In the genomic region with DNA sequence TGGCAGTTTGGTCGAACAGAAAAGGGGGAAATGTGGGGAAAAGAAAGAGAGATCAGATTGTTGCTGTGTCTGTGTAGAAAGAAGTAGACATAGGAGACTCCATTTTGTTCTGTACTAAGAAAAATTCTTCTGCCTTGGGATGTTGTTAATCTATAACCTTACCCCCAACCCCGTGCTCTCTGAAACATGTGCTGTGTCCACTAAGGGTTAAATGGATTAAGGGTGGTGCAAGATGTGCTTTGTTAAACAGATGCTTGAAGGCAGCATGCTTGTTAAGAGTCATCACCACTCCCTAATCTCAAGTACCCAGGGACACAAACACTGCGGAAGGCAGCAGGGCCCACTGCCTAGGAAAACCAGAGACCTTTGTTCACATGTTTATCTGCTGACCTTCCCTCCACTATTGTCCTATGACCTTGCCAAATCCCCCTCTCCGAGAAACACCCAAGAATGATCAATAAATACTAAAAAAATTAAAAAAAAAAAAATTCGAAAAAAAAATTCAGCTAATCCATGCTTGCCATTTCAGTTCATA, we compare ENCODE assay signal across 7 cellular contexts.
DNase-seq lines count a peak whose midpoint lies in the region; ATAC-seq, FAIRE-seq and TF ChIP-seq lines count a peak whose summit lies in the region.
"Not testable (repeated sequence)": the region's sequence is repeated elsewhere in the genome, so short reads cannot be mapped to it uniquely, and the experiment has no call there.

No MANE protein-coding gene starts in this region.

- not testable (repeated sequence) for H3K27me3 Mint-ChIP-seq in CD14-positive monocyte (ENCODE audit: low read depth in 3 of 3); dendritic cell treated with granulocyte-macrophage colony-stimulating factor and Interleukin-4, amounts not matched to agents 40 ng/mL and 50 ng/mL, for 4 days

- not testable (repeated sequence) for H4K20me1 ChIP-seq in HepG2 (ENCODE audit: insufficient read depth, low read length)

- H3K79me2 ChIP-seq in HepG2 (ENCODE audit: insufficient read depth, low read length): not testable (repeated sequence)

- peaks cover 3 to 14% of the 10 kb centered on the region in 2 donors for H3K36me3 Mint-ChIP-seq in CD14-positive monocyte
- peaks cover 22% of the 10 kb centered on the region for H3K36me3 Mint-ChIP-seq in dendritic cell treated with granulocyte-macrophage colony-stimulating factor and Interleukin-4, amounts not matched to agents 40 ng/mL and 50 ng/mL, for 4 days (ENCODE audit: low read depth)

- TF ChIP-seq RAD21 in HepG2 (CRISPR knock-in tag; IDR thresholded peaks at IDR 0.05): not testable (repeated sequence)

- not testable (repeated sequence) for ATAC-seq in HepG2

- not testable (repeated sequence) for H3K27ac ChIP-seq in HEK293 (ENCODE audit: extremely low read depth, low read depth, low read length); HepG2 (ENCODE audit: extremely low read length, insufficient read depth, low read length)
- peak overlapping the region; percentile 75 for H3K27ac ChIP-seq in cardiac muscle cell
- H3K27ac ChIP-seq in left ventricle myocardium inferior (replicated peaks): peak overlapping the region; percentile 71

- intact Hi-C loops in CD14-positive monocyte (cut with micrococcal nuclease); dendritic cell treated with granulocyte-macrophage colony-stimulating factor and Interleukin-4, amounts not matched to agents 40 ng/mL and 50 ng/mL, for 4 days (cut with micrococcal nuclease); left ventricle myocardium inferior (cut with micrococcal nuclease); HepG2 (cut with micrococcal nuclease; ENCODE audit: unreplicated experiment): not testable (repeated sequence)

- not testable (repeated sequence) for H3K9me3 ChIP-seq in HEK293 (ENCODE audit: control insufficient read depth, insufficient read depth, low read depth, low read length); cardiac muscle cell (ENCODE audit: low read depth); left ventricle myocardium inferior (replicated peaks); HepG2 (ENCODE audit: low read length)

- in situ Hi-C loops in HepG2 (cut with HindIII; ENCODE audit: extremely low pct_ligation_motif_present, low pct_unique_long_range_greater_than_20kb): not testable (repeated sequence)

- TSS peak; percentile 33 for BruUV-seq in HepG2 (replicated peaks; lab: Mats Ljungman, UMichigan)

- not testable (repeated sequence) for H3K4me2 ChIP-seq in HepG2 (ENCODE audit: low read depth, low read length)

- not testable (repeated sequence) for TF ChIP-seq POLR2A in NB4 (IDR thresholded peaks at IDR 0.05; ENCODE audit: extremely low read depth, insufficient read length); HepG2 (IDR thresholded peaks at IDR 0.05; ENCODE audit: insufficient read depth in 1 of 2, low read depth in 2 of 2, low read length in 2 of 2)

- peak overlapping the region in 4 of 7 donors; percentile 26 to 96 (median 91) for H3K27ac Mint-ChIP-seq in CD14-positive monocyte
- H3K27ac Mint-ChIP-seq in dendritic cell treated with granulocyte-macrophage colony-stimulating factor and Interleukin-4, amounts not matched to agents 40 ng/mL and 50 ng/mL, for 4 days: peak overlapping the region; percentile 95

- not testable (repeated sequence) for H3K4me3 Mint-ChIP-seq in CD14-positive monocyte; dendritic cell treated with granulocyte-macrophage colony-stimulating factor and Interleukin-4, amounts not matched to agents 40 ng/mL and 50 ng/mL, for 4 days

- DNase-seq in CD14-positive monocyte (ENCODE audit: low spot score); NB4 (ENCODE audit: low read depth); cardiac muscle cell (ENCODE audit: low read depth in 1 of 2, low spot score in 1 of 2); HepG2 (ENCODE audit: low spot score): not testable (repeated sequence)
- peak; percentile 26 for DNase-seq in left ventricle myocardium inferior

- 55% methylated on average over 5 of the region's 5 CpGs for WGBS in HepG2 (ENCODE audit: low lambda C conversion rate)

- TF ChIP-seq EP300 in HepG2 (IDR thresholded peaks at IDR 0.05; ENCODE audit: low read depth in 2 of 2, low read length in 2 of 2); HepG2 (CRISPR knock-in tag; IDR thresholded peaks at IDR 0.05; ENCODE audit: borderline replicate concordance): not testable (repeated sequence)

- CTCF ChIA-PET in HEK293 (lab: Yijun Ruan, JAX): interaction anchor here (1.0 kb wide), 1 partner anchor 90 kb away, joined by 3 read pairs; no protein-coding TSS in a partner anchor
- CTCF ChIA-PET in HepG2 (lab: Yijun Ruan, JAX; ENCODE audit: low intra/inter-chr PET ratio, low total read pairs): not testable (repeated sequence)

- not testable (repeated sequence) for H3K36me3 ChIP-seq in HEK293 (ENCODE audit: control insufficient read depth in 2 of 2, insufficient read depth in 1 of 2, low read length in 2 of 2); cardiac muscle cell; left ventricle myocardium inferior; HepG2 (replicated peaks in 1 of 2; ENCODE audit: control insufficient read depth in 1 of 2, insufficient read depth in 2 of 2, low read length in 2 of 2)

- H3K9me3 Mint-ChIP-seq in CD14-positive monocyte; dendritic cell treated with granulocyte-macrophage colony-stimulating factor and Interleukin-4, amounts not matched to agents 40 ng/mL and 50 ng/mL, for 4 days: not testable (repeated sequence)

- POLR2A ChIA-PET in HEK293 (lab: Yijun Ruan, JAX); HepG2 (lab: Yijun Ruan, JAX): not testable (repeated sequence)

- H3K4me1 ChIP-seq in HEK293 (ENCODE audit: control insufficient read depth, insufficient read depth, low read length): peaks cover 13% of the 10 kb centered on the region
- peaks cover 16% of the 10 kb centered on the region for H3K4me1 ChIP-seq in cardiac muscle cell (ENCODE audit: low read depth)
- H3K4me1 ChIP-seq in left ventricle myocardium inferior: peaks cover 64% of the 10 kb centered on the region
- H3K4me1 ChIP-seq in HepG2 (ENCODE audit: insufficient read depth, low read length): peaks cover 17% of the 10 kb centered on the region

- peaks cover 41% of the 10 kb centered on the region for H3K4me1 Mint-ChIP-seq in CD14-positive monocyte
- H3K4me1 Mint-ChIP-seq in dendritic cell treated with granulocyte-macrophage colony-stimulating factor and Interleukin-4, amounts not matched to agents 40 ng/mL and 50 ng/mL, for 4 days (ENCODE audit: low read depth): peaks cover 35% of the 10 kb centered on the region

- FAIRE-seq in HepG2 (lab: Jason Lieb, UNC): not testable (repeated sequence)

- not testable (repeated sequence) for H2AFZ ChIP-seq in HepG2 (ENCODE audit: low read length)

- TF ChIP-seq CTCF in CD14-positive monocyte (IDR thresholded peaks at IDR 0.05); HEK293 (tag by site-specific recombination; IDR thresholded peaks at IDR 0.05); NB4 (IDR thresholded peaks at IDR 0.05; ENCODE audit: low read depth, low read length); cardiac muscle cell (IDR thresholded peaks at IDR 0.05; ENCODE audit: low read depth, low read length); left ventricle myocardium inferior (IDR thresholded peaks at IDR 0.05; ENCODE audit: borderline replicate concordance); HepG2 (CRISPR knock-in tag; IDR thresholded peaks at IDR 0.05): not testable (repeated sequence)

- not testable (repeated sequence) for H3K4me3 ChIP-seq in HEK293 (ENCODE audit: low read depth, low read length); cardiac muscle cell; left ventricle myocardium inferior; HepG2 (replicated peaks in 1 of 3; ENCODE audit: insufficient read depth in 1 of 3, low read depth in 2 of 3, low read length in 3 of 3)
- peak overlapping the region; percentile 27 for H3K4me3 ChIP-seq in NB4 (ENCODE audit: low read depth, low read length)

- not testable (repeated sequence) for H3K9ac ChIP-seq in HepG2 (ENCODE audit: insufficient read depth, low read depth, low read length)

- H3K27me3 ChIP-seq in cardiac muscle cell; left ventricle myocardium inferior (ENCODE audit: low read depth); HepG2 (ENCODE audit: control insufficient read depth in 1 of 2, insufficient read depth in 2 of 2, low read length in 2 of 2): not testable (repeated sequence)

TF ChIP-seq in HEK293, 187 proteins besides CTCF, POLR2A, EP300 and RAD21:
- TF ChIP-seq KLF1 (tag by site-specific recombination; IDR thresholded peaks at IDR 0.05) (0 out of 2 replicates have a peak, but pooled peaks have one; percentile 31), ZNF362 (tag by site-specific recombination; IDR thresholded peaks at IDR 0.05) (0 out of 2 replicates have a peak, but pooled peaks have one; percentile 18)

TF ChIP-seq in HepG2, 621 proteins besides CTCF, POLR2A, EP300 and RAD21:
- TF ChIP-seq SOX13 (IDR thresholded peaks at IDR 0.05): not testable (repeated sequence)
- TF ChIP-seq SOX13 (CRISPR knock-in tag; conservative IDR thresholded peaks at IDR 0.05 in 1 of 2, IDR thresholded peaks at IDR 0.05 in 1 of 2): 0 out of 4 replicates have a peak, but pooled peaks of 1 of the 2 experiments have one; percentile 12
